8 cellular contexts compared by ENCODE assay signal in the genomic region with DNA sequence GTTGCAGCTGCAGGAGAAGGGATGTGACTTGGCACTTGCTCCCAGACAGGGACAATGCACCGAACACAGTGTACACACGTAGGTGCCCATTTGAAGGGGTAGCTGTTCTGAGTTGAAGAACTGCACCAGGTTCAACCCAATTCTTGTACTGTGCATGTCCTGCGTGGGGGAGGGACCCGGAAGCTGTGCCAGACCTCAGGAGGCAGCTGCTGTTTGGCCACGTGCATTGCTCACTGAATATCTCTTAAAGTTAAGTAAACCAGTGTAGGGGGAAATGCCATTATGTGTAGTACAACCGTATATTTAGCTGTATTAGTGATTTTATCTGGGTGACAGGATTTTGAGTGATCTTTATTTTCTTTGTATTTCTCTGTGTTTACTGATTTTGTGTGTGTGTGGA. TPM values are rescaled to one million over a fixed set of nuclear protein-coding genes. Genes with fewer than 3 reads are reported as not detected.
DNase-seq lines count a peak whose midpoint lies in the region; ATAC-seq and TF ChIP-seq lines count a peak whose summit lies in the region.

No MANE protein-coding gene starts in this region.

- H3K36me3 ChIP-seq in Peyer's patch (no peaks in the 10 kb centered on the region), endodermal cell (ENCODE audit: control insufficient read depth, insufficient read depth, low read length) (no peaks in the 10 kb centered on the region), neural progenitor cell (no peaks in the 10 kb centered on the region)

- no peak for TF ChIP-seq POLR2A in Peyer's patch (IDR thresholded peaks at IDR 0.05)

- H3K27ac ChIP-seq in Peyer's patch (peak overlapping the region in 2 of 4 donors; percentile 69 to 72), endodermal cell (ENCODE audit: low read depth, low read length) (no peak overlapping the region), neural progenitor cell (no peak overlapping the region)

- H3K9me3 Mint-ChIP-seq in endodermal cell (no peaks in the 10 kb centered on the region), neural progenitor cell (no peaks in the 10 kb centered on the region)

- H3K27ac Mint-ChIP-seq in endodermal cell (no peak overlapping the region), neural progenitor cell (no peak overlapping the region)

- H3K4me1 ChIP-seq in Peyer's patch (no peaks in the 10 kb centered on the region), endodermal cell (ENCODE audit: control insufficient read depth, insufficient read depth, low read length) (no peaks in the 10 kb centered on the region), neural progenitor cell (no peaks in the 10 kb centered on the region)

- peaks cover 7% of the 10 kb centered on the region for H3F3A ChIP-seq in neural progenitor cell (ENCODE audit: low read depth)

- H3K4me3 Mint-ChIP-seq in endodermal cell: peak overlapping the region; percentile 66
- H3K4me3 Mint-ChIP-seq in neural progenitor cell: peak overlapping the region; percentile 85

- peak overlapping the region; percentile 98 for H2AFZ ChIP-seq in neural progenitor cell (replicated peaks)

- H3K4me1 Mint-ChIP-seq in endodermal cell (peaks cover 3% of the 10 kb centered on the region), neural progenitor cell (peaks cover 11% of the 10 kb centered on the region)

- peak overlapping the region; percentile 84 for H3K4me2 ChIP-seq in neural progenitor cell

- no peak overlapping the region for H3K9ac ChIP-seq in endodermal cell (ENCODE audit: extremely low read depth, low read length, poor library complexity, severe bottlenecking)
- H3K9ac ChIP-seq in neural progenitor cell: no peak overlapping the region

- peak overlapping the region; percentile 34 to 57 (median 39) for H3K4me3 ChIP-seq in Peyer's patch
- H3K4me3 ChIP-seq in endodermal cell (ENCODE audit: low read length): no peak overlapping the region
- peak overlapping the region; percentile 53 for H3K4me3 ChIP-seq in neural progenitor cell

- DNase-seq in EH (ENCODE audit: low read depth): peak; percentile 33
- DNase-seq in Peyer's patch: peak; percentile 51 to 68 (median 65)
- DNase-seq in endodermal cell: peak; percentile 44
- DNase-seq in neural progenitor cell (ENCODE audit: low spot score): peak; percentile 2
- no peak for DNase-seq in ureter (ENCODE audit: low spot score)

- H4K20me1 ChIP-seq in neural progenitor cell (ENCODE audit: low read depth): no peaks in the 10 kb centered on the region

- no peaks in the 10 kb centered on the region for H3K9me3 ChIP-seq in Peyer's patch
- no peaks in the 10 kb centered on the region for H3K9me3 ChIP-seq in endodermal cell (ENCODE audit: control insufficient read depth, low read length)
- H3K9me3 ChIP-seq in neural progenitor cell (ENCODE audit: low read depth): no peaks in the 10 kb centered on the region

- H3K27me3 ChIP-seq in Peyer's patch (no peaks in the 10 kb centered on the region), endodermal cell (ENCODE audit: control insufficient read depth, insufficient read depth, low read length, poor library complexity, severe bottlenecking) (no peaks in the 10 kb centered on the region), neural progenitor cell (peaks cover 55% of the 10 kb centered on the region)

- H3K27me3 Mint-ChIP-seq in endodermal cell (ENCODE audit: insufficient read depth): peaks cover 21% of the 10 kb centered on the region
- H3K27me3 Mint-ChIP-seq in neural progenitor cell (ENCODE audit: insufficient read depth, low read depth): peaks cover under 1% of the 10 kb centered on the region

- 62 to 73% methylated on average over 3 to 6 of the region's 6 CpGs for WGBS in endodermal cell (ENCODE audit: insufficient coverage in 1 of 2, insufficient read length in 1 of 2), 2 experiments

- H3K36me3 Mint-ChIP-seq in endodermal cell (ENCODE audit: low read depth): no peaks in the 10 kb centered on the region
- no peaks in the 10 kb centered on the region for H3K36me3 Mint-ChIP-seq in neural progenitor cell

- ATAC-seq in HG02588 (IDR thresholded peaks at IDR 0.05; ENCODE audit: unreplicated experiment) (peak; percentile 47), HG03442 (IDR thresholded peaks at IDR 0.05; ENCODE audit: unreplicated experiment) (no peak), GM21360 (IDR thresholded peaks at IDR 0.05; ENCODE audit: unreplicated experiment) (no peak)

- TF ChIP-seq CTCF in Peyer's patch (IDR thresholded peaks at IDR 0.05) (no peak), endodermal cell (conservative IDR thresholded peaks at IDR 0.05) (no peak), neural progenitor cell (IDR thresholded peaks at IDR 0.05) (no peak)

- H3K79me2 ChIP-seq in neural progenitor cell (ENCODE audit: low read depth): no peaks in the 10 kb centered on the region

RNA-seq across cellular contexts. Expression of gene RBBP7, which starts 12.0 kb away (rescaled TPM):
- total RNA-seq in Peyer's patch (100 to 1,000 TPM in 1 of 4 donors, 10 to 100 TPM in 3; 40.7 to 117 (median 47.8) TPM), endodermal cell (100 to 1,000 TPM; 135 to 239 TPM), neural progenitor cell (ENCODE audit: low replicate concordance) (314 and 425 TPM in 2 replicates), ureter (133 TPM)
- 124 TPM for polyA plus RNA-seq in endodermal cell (2013, experiment 1 of 2)
- polyA plus RNA-seq in endodermal cell (2013, experiment 2 of 2): 120 TPM
